1 cellular context compared by ENCODE assay signal in the genomic region with DNA sequence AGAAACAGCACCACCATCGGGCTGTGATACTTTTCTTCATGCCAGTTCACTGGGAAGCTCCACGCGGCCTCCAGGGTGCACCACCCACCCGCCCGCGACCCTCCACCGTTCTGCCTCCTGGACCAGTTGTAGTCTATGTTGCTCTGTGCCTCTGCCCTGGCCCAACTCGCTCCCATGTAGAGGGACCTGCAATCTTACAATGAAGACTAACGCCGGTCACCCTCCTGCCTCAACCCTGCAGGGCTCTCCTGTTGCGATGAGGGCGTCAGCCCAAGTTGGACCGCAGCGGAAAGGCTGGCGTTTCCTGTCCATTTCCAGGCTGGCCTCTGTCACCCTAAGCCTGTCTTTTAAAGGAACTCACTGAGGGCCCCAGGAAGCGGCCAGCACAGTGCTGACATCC.
TF ChIP-seq lines count a peak whose summit lies in the region.

No MANE protein-coding gene starts in this region.

TF ChIP-seq in IMR-90, 13 proteins besides CTCF, POLR2A, EP300 and RAD21 (continued from another document):
- TF ChIP-seq, protein P1, sequence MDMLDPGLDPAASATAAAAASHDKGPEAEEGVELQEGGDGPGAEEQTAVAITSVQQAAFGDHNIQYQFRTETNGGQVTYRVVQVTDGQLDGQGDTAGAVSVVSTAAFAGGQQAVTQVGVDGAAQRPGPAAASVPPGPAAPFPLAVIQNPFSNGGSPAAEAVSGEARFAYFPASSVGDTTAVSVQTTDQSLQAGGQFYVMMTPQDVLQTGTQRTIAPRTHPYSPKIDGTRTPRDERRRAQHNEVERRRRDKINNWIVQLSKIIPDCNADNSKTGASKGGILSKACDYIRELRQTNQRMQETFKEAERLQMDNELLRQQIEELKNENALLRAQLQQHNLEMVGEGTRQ (IDR thresholded peaks at IDR 0.05; ENCODE audit: low read depth, low read length), result no peak
- TF ChIP-seq RFX5 (IDR thresholded peaks at IDR 0.05; ENCODE audit: low read depth, low read length), result no peak
- TF ChIP-seq MAFK (IDR thresholded peaks at IDR 0.05; ENCODE audit: low read depth, low read length), result no peak
- TF ChIP-seq MAZ (IDR thresholded peaks at IDR 0.05; ENCODE audit: borderline replicate concordance, low read depth, low read length), result no peak
- no peak for TF ChIP-seq FOS (IDR thresholded peaks at IDR 0.05; ENCODE audit: low read depth, low read length)
- no peak for TF ChIP-seq MXI1 (IDR thresholded peaks at IDR 0.05; ENCODE audit: borderline replicate concordance, low read depth, low read length)
- no peak for TF ChIP-seq CEBPB (IDR thresholded peaks at IDR 0.05; ENCODE audit: low read depth, low read length)
- TF ChIP-seq, protein P2, sequence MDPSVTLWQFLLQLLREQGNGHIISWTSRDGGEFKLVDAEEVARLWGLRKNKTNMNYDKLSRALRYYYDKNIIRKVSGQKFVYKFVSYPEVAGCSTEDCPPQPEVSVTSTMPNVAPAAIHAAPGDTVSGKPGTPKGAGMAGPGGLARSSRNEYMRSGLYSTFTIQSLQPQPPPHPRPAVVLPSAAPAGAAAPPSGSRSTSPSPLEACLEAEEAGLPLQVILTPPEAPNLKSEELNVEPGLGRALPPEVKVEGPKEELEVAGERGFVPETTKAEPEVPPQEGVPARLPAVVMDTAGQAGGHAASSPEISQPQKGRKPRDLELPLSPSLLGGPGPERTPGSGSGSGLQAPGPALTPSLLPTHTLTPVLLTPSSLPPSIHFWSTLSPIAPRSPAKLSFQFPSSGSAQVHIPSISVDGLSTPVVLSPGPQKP (IDR thresholded peaks at IDR 0.05; ENCODE audit: borderline replicate concordance, low read depth, low read length), result no peak
- TF ChIP-seq CHD1 (IDR thresholded peaks at IDR 0.05; ENCODE audit: low read depth, low read length), result no peak
